13 cellular contexts compared by ENCODE assay signal in genomic region chr9:71036501-71036900, GRCh38.
DNase-seq lines count a peak whose midpoint lies in the region; ATAC-seq and TF ChIP-seq lines count a peak whose summit lies in the region.
"Had no signal": no experiment of that assay in that cellular context is flagged by ENCODE, and none has a peak within 500 bp of the region (broad histone marks: within the 10 kb centered on the region; RNA-seq: fewer than 3 reads in every experiment).

No MANE protein-coding gene starts in this region.

- no peak overlapping the region for H3K9ac ChIP-seq in PC-3 (ENCODE audit: low read length)
- H3K9ac ChIP-seq: BLaER1 treated with 17β-estradiol and CSF1 and Interleukin-3, amounts not matched to agents 10 nM and 100 nM had no signal

- intact Hi-C loops in Calu3 (cut with micrococcal nuclease; ENCODE audit: unreplicated experiment), result no loop called here
- intact Hi-C loops in left lung (cut with DNase I), result no loop called here
- intact Hi-C loops in PC-3 (cut with micrococcal nuclease), result no loop called here

- H3K36me3 Mint-ChIP-seq in Calu3 (ENCODE audit: insufficient read depth, unreplicated experiment), result no peaks in the 10 kb centered on the region
- H3K36me3 Mint-ChIP-seq: activated naive CD8-positive, alpha-beta T cell treated with anti-CD3 and anti-CD28 coated beads for 36 hours had no signal

- H3K27ac ChIP-seq in brain microvascular endothelial cell (no peak overlapping the region), left lung (no peak overlapping the region), PC-3 (ENCODE audit: low read length) (no peak overlapping the region)
- H3K27ac ChIP-seq: BLaER1 treated with 17β-estradiol and CSF1 and Interleukin-3, amounts not matched to agents 10 nM and 100 nM; SJCRH30 had no signal

- no peak for TF ChIP-seq CTCF in Calu3 (IDR thresholded peaks at IDR 0.05; ENCODE audit: unreplicated experiment)
- no peak for TF ChIP-seq CTCF in brain microvascular endothelial cell (IDR thresholded peaks at IDR 0.05; ENCODE audit: low read depth, low read length, missing control alignments)
- TF ChIP-seq CTCF in left lung (IDR thresholded peaks at IDR 0.05), result no peak
- no peak for TF ChIP-seq CTCF in PC-3 (conservative IDR thresholded peaks at IDR 0.05; ENCODE audit: low read depth, low read length)

- DNase-seq in Calu3 (peak; percentile 2), NCI-H128 (lab: John Stamatoyannopoulos, UW; ENCODE audit: unreplicated experiment) (peak; percentile 82), brain microvascular endothelial cell (peak; percentile 25), left lung (no peak), GDM1 (lab: John Stamatoyannopoulos, UW) (no peak), PC-3 (no peak)
- DNase-seq: activated naive CD8-positive, alpha-beta T cell treated with anti-CD3 and anti-CD28 coated beads for 36 hours; KBM-7; stimulated activated naive CD4-positive, alpha-beta T cell treated with Interleukin-2 at 50 U/mL for 16 hours had no signal

- no peaks in the 10 kb centered on the region for H3K36me3 ChIP-seq in brain microvascular endothelial cell (replicated peaks)
- H3K36me3 ChIP-seq in left lung, result no peaks in the 10 kb centered on the region
- H3K36me3 ChIP-seq in PC-3 (ENCODE audit: low read depth, low read length), result no peaks in the 10 kb centered on the region
- H3K36me3 ChIP-seq: BLaER1 treated with 17β-estradiol and CSF1 and Interleukin-3, amounts not matched to agents 10 nM and 100 nM; SJCRH30 had no signal

- H3K4me3 ChIP-seq in brain microvascular endothelial cell (ENCODE audit: low read depth, low read length), result no peak overlapping the region
- no peak overlapping the region for H3K4me3 ChIP-seq in left lung
- no peak overlapping the region for H3K4me3 ChIP-seq in PC-3 (ENCODE audit: low read length)
- H3K4me3 ChIP-seq: BLaER1 treated with 17β-estradiol and CSF1 and Interleukin-3, amounts not matched to agents 10 nM and 100 nM; SJCRH30 had no signal

- no TSS peak for BruUV-seq in Calu3 (replicated peaks; lab: Mats Ljungman, UMichigan)
- BruUV-seq in PC-3 (replicated peaks; lab: Mats Ljungman, UMichigan), result no TSS peak

- POLR2A ChIA-PET in PC-3 (lab: Charles Lee; ENCODE audit: unreplicated experiment), result no interaction called here

- H3K79me2 ChIP-seq in PC-3 (ENCODE audit: low read length), result no peaks in the 10 kb centered on the region

- CTCF ChIA-PET in Calu3 (lab: Charles Lee) (interaction anchor here (0.6 kb wide), 1 partner anchor 703 kb away, joined by 7 read pairs; no protein-coding TSS in a partner anchor), PC-3 (lab: Charles Lee) (no interaction called here)

- H3K9me3 Mint-ChIP-seq in Calu3 (ENCODE audit: low read depth, unreplicated experiment), result no peaks in the 10 kb centered on the region
- H3K9me3 Mint-ChIP-seq: activated naive CD8-positive, alpha-beta T cell treated with anti-CD3 and anti-CD28 coated beads for 36 hours had no signal

- no peak overlapping the region for H3K27ac Mint-ChIP-seq in Calu3 (ENCODE audit: unreplicated experiment)
- H3K27ac Mint-ChIP-seq: activated naive CD8-positive, alpha-beta T cell treated with anti-CD3 and anti-CD28 coated beads for 36 hours had no signal

- H3K9me2 ChIP-seq in PC-3 (replicated peaks; ENCODE audit: low read length), result no peaks in the 10 kb centered on the region

- peak; percentile 33 for ATAC-seq in left lung
- ATAC-seq in GM19324 (IDR thresholded peaks at IDR 0.05; ENCODE audit: low FRiP score, unreplicated experiment), result no peak
- no peak for ATAC-seq in HG03565 (IDR thresholded peaks at IDR 0.05; ENCODE audit: unreplicated experiment)
- no peak for ATAC-seq in PC-3

- no peaks in the 10 kb centered on the region for H3K4me1 Mint-ChIP-seq in Calu3 (ENCODE audit: low read depth, unreplicated experiment)
- H3K4me1 Mint-ChIP-seq: activated naive CD8-positive, alpha-beta T cell treated with anti-CD3 and anti-CD28 coated beads for 36 hours had no signal

- H3K9me3 ChIP-seq in left lung (no peaks in the 10 kb centered on the region), PC-3 (ENCODE audit: low read length) (no peaks in the 10 kb centered on the region)
- H3K9me3 ChIP-seq: BLaER1 treated with 17β-estradiol and CSF1 and Interleukin-3, amounts not matched to agents 10 nM and 100 nM; SJCRH30 had no signal

- H3K4me2 ChIP-seq in PC-3 (ENCODE audit: low read length), result no peak overlapping the region
- H3K4me2 ChIP-seq: BLaER1 treated with 17β-estradiol and CSF1 and Interleukin-3, amounts not matched to agents 10 nM and 100 nM had no signal

- in situ Hi-C loops in brain microvascular endothelial cell (cut with HindIII; ENCODE audit: low pct_ligation_motif_present, low sequenced_read_pairs), result no loop called here

- no peaks in the 10 kb centered on the region for H3F3A ChIP-seq in PC-3 (ENCODE audit: low read length, unreplicated experiment)

- no peaks in the 10 kb centered on the region for H4K20me1 ChIP-seq in PC-3 (ENCODE audit: low read length)
- H4K20me1 ChIP-seq: BLaER1 treated with 17β-estradiol and CSF1 and Interleukin-3, amounts not matched to agents 10 nM and 100 nM had no signal

- peaks cover 44% of the 10 kb centered on the region for H3K27me3 Mint-ChIP-seq in Calu3 (ENCODE audit: unreplicated experiment)
- H3K27me3 Mint-ChIP-seq: activated naive CD8-positive, alpha-beta T cell treated with anti-CD3 and anti-CD28 coated beads for 36 hours had no signal

- no peak overlapping the region for H2AFZ ChIP-seq in PC-3 (ENCODE audit: low read length)

- H3K4me1 ChIP-seq in left lung, result no peaks in the 10 kb centered on the region
- H3K4me1 ChIP-seq in PC-3 (ENCODE audit: insufficient read depth, low read length), result no peaks in the 10 kb centered on the region
- H3K4me1 ChIP-seq: BLaER1 treated with 17β-estradiol and CSF1 and Interleukin-3, amounts not matched to agents 10 nM and 100 nM; SJCRH30 had no signal

- H3K4me3 Mint-ChIP-seq in Calu3 (ENCODE audit: low read depth, unreplicated experiment), result no peak overlapping the region
- H3K4me3 Mint-ChIP-seq: activated naive CD8-positive, alpha-beta T cell treated with anti-CD3 and anti-CD28 coated beads for 36 hours had no signal

- H3K27me3 ChIP-seq in brain microvascular endothelial cell (replicated peaks), result no peaks in the 10 kb centered on the region
- H3K27me3 ChIP-seq in left lung, result no peaks in the 10 kb centered on the region
- no peaks in the 10 kb centered on the region for H3K27me3 ChIP-seq in PC-3 (ENCODE audit: low read length)
- H3K27me3 ChIP-seq: BLaER1 treated with 17β-estradiol and CSF1 and Interleukin-3, amounts not matched to agents 10 nM and 100 nM; SJCRH30 had no signal

Comparison
In these comparisons a context has a peak if more than half of its experiments do, and no peak if none do; other contexts are left out.
1. DNase-seq: peak in Calu3 (single experiment), NCI-H128 (single experiment) and brain microvascular endothelial cell (single experiment); none in left lung (0 of 2), GDM1 (single experiment) and PC-3 (single experiment).